ENCODE assay signal across 28 cellular contexts in genomic region chr3:156334841-156335545, GRCh38.
DNase-seq lines count a peak whose midpoint lies in the region; ATAC-seq, FAIRE-seq and TF ChIP-seq lines count a peak whose summit lies in the region.
"Had no signal": no experiment of that assay in that cellular context is flagged by ENCODE, and none has a peak within 500 bp of the region (broad histone marks: within the 10 kb centered on the region; RNA-seq: fewer than 3 reads in every experiment).

No MANE protein-coding gene starts in this region.

- no peaks in the 10 kb centered on the region for H3K9me1 ChIP-seq in endothelial cell of umbilical vein (replicated peaks; ENCODE audit: control insufficient read depth, extremely low read depth, insufficient read depth, low read length)

- CTCF ChIA-PET in endothelial cell of umbilical vein (lab: Charles Lee), result interaction anchor here (1.0 to 1.5 kb wide), 3 partner anchors 17 to 161 kb away, joined by 3 to 5 read pairs (median 3); no protein-coding TSS in a partner anchor

- H3K9me3 ChIP-seq in endothelial cell of umbilical vein (replicated peaks; ENCODE audit: control insufficient read depth, insufficient read depth, low read length) (no peaks in the 10 kb centered on the region), MG63 (no peaks in the 10 kb centered on the region)
- H3K9me3 ChIP-seq: BLaER1, suprapubic skin had no signal

- H3K4me1 Mint-ChIP-seq in nephron progenitor cell, result peaks cover 8% of the 10 kb centered on the region
- H3K4me1 Mint-ChIP-seq: activated CD4-positive, alpha-beta T cell treated with anti-CD3 and anti-CD28 coated beads, Interleukin-2, amount 10 ng/mL, durations not matched to agents 7 days and 5 days; activated CD8-positive, alpha-beta memory T cell treated with anti-CD3 and anti-CD28 coated beads, Interleukin-2, amount 10 ng/mL, durations not matched to agents 7 days and 5 days had no signal

- H3K4me3 Mint-ChIP-seq in nephron progenitor cell, result no peak overlapping the region
- H3K4me3 Mint-ChIP-seq: activated CD4-positive, alpha-beta T cell treated with anti-CD3 and anti-CD28 coated beads, Interleukin-2, amount 10 ng/mL, durations not matched to agents 7 days and 5 days; activated CD8-positive, alpha-beta memory T cell treated with anti-CD3 and anti-CD28 coated beads, Interleukin-2, amount 10 ng/mL, durations not matched to agents 7 days and 5 days; activated T-helper 1 cell treated with anti-CD3 and anti-CD28 coated beads, Interleukin-12 subunit alpha, Interleukin-12 subunit beta, Interleukin-2, Interleukin-4 antibody, amounts not matched to agents 30 ng/mL and 10 ng/mL and 1 ng/mL, durations not matched to agents 14 hours and 24 hours and 36 hours; dendritic cell treated with granulocyte-macrophage colony-stimulating factor and Interleukin-4, amounts not matched to agents 40 ng/mL and 50 ng/mL, for 4 days; HFFc6; T-helper 2 cell treated with Interferon-gamma antibody and Interleukin-4, amounts not matched to agents 5 μg/mL and 100 μg/mL, for 36 hours had no signal

- DNase-seq in DMS53 (lab: John Stamatoyannopoulos, UW) (peak; percentile 60), NCI-H2227 treated with DMSO at 0.1 percent for 48 hours (lab: John Stamatoyannopoulos, UW) (peak; percentile 40), endothelial cell of umbilical vein (ENCODE audit: low read depth, low spot score) (peak; percentile 27), nephron progenitor cell (no peak), NCI-H345 (lab: John Stamatoyannopoulos, UW) (no peak), MG63 (no peak)
- DNase-seq: activated CD4-positive, alpha-beta T cell treated with anti-CD3 and anti-CD28 coated beads, Interleukin-2, amount 10 ng/mL, durations not matched to agents 7 days and 5 days; activated CD8-positive, alpha-beta memory T cell treated with anti-CD3 and anti-CD28 coated beads, Interleukin-2, amount 10 ng/mL, durations not matched to agents 7 days and 5 days; activated naive CD4-positive, alpha-beta T cell treated with anti-CD3 and anti-CD28 coated beads, Interleukin-2, amount 50 U/mL, for 16 hours; COR-L47; glutamatergic neuron; HFFc6; KG1; left cardiac atrium; mesenchymal stem cell; NCI-H146; NCI-H526; nucleus accumbens; stimulated activated CD4-positive, alpha-beta T cell treated with anti-CD3 and anti-CD28 coated beads, Interleukin-2, amount 100 ng/mL, for 24 hours had no signal

- H3K36me3 Mint-ChIP-seq in nephron progenitor cell (ENCODE audit: low read depth), result no peaks in the 10 kb centered on the region
- H3K36me3 Mint-ChIP-seq: activated CD8-positive, alpha-beta memory T cell treated with anti-CD3 and anti-CD28 coated beads, Interleukin-2, amount 10 ng/mL, durations not matched to agents 7 days and 5 days had no signal

- H3K79me2 ChIP-seq in endothelial cell of umbilical vein (ENCODE audit: control insufficient read depth, insufficient read depth, low read length), result no peaks in the 10 kb centered on the region

- TF ChIP-seq CTCF in endothelial cell of umbilical vein (IDR thresholded peaks at IDR 0.05; ENCODE audit: extremely low read depth in 1 of 2, insufficient read depth in 1 of 2, low read depth in 1 of 2, low read length in 2 of 2) (no peak), nephron progenitor cell (IDR thresholded peaks at IDR 0.05) (no peak)

- intact Hi-C loops in endothelial cell of umbilical vein (cut with micrococcal nuclease), result no loop called here

- no peak overlapping the region for H3K4me2 ChIP-seq in endothelial cell of umbilical vein (ENCODE audit: insufficient read depth, low read length)
- H3K4me2 ChIP-seq: BLaER1 had no signal

- ATAC-seq in GM19455 (IDR thresholded peaks at IDR 0.05; ENCODE audit: unreplicated experiment), result no peak
- ATAC-seq: activated CD8-positive, alpha-beta memory T cell treated with anti-CD3 and anti-CD28 coated beads, Interleukin-2, amount 10 ng/mL, durations not matched to agents 7 days and 5 days; left cardiac atrium had no signal

- no peak overlapping the region for H3K27ac ChIP-seq in endothelial cell of umbilical vein (ENCODE audit: insufficient read depth, low read depth, low read length)
- H3K27ac ChIP-seq: BLaER1, cardiac muscle cell, skin epidermis, suprapubic skin had no signal

- H3K9ac ChIP-seq in endothelial cell of umbilical vein (replicated peaks; ENCODE audit: extremely low read depth, insufficient read depth, low read length), result no peak overlapping the region
- H3K9ac ChIP-seq: BLaER1 had no signal

- H3K9me3 Mint-ChIP-seq in nephron progenitor cell, result no peaks in the 10 kb centered on the region
- H3K9me3 Mint-ChIP-seq: activated CD4-positive, alpha-beta T cell treated with anti-CD3 and anti-CD28 coated beads, Interleukin-2, amount 10 ng/mL, durations not matched to agents 7 days and 5 days; activated T-helper 1 cell treated with anti-CD3 and anti-CD28 coated beads, Interleukin-12 subunit alpha, Interleukin-12 subunit beta, Interleukin-2, Interleukin-4 antibody, amounts not matched to agents 30 ng/mL and 10 ng/mL and 1 ng/mL, durations not matched to agents 14 hours and 24 hours and 36 hours; dendritic cell treated with granulocyte-macrophage colony-stimulating factor and Interleukin-4, amounts not matched to agents 40 ng/mL and 50 ng/mL, for 4 days; HFFc6; T-helper 2 cell treated with Interferon-gamma antibody and Interleukin-4, amounts not matched to agents 5 μg/mL and 100 μg/mL, for 36 hours had no signal

- H3K27ac Mint-ChIP-seq in nephron progenitor cell, result peak overlapping the region; percentile 8
- H3K27ac Mint-ChIP-seq: activated CD4-positive, alpha-beta T cell treated with anti-CD3 and anti-CD28 coated beads, Interleukin-2, amount 10 ng/mL, durations not matched to agents 7 days and 5 days; activated CD8-positive, alpha-beta memory T cell treated with anti-CD3 and anti-CD28 coated beads, Interleukin-2, amount 10 ng/mL, durations not matched to agents 7 days and 5 days; activated T-helper 1 cell treated with anti-CD3 and anti-CD28 coated beads, Interleukin-12 subunit alpha, Interleukin-12 subunit beta, Interleukin-2, Interleukin-4 antibody, amounts not matched to agents 30 ng/mL and 10 ng/mL and 1 ng/mL, durations not matched to agents 14 hours and 24 hours and 36 hours; dendritic cell treated with granulocyte-macrophage colony-stimulating factor and Interleukin-4, amounts not matched to agents 40 ng/mL and 50 ng/mL, for 4 days; HFFc6; T-helper 2 cell treated with Interferon-gamma antibody and Interleukin-4, amounts not matched to agents 5 μg/mL and 100 μg/mL, for 36 hours had no signal

- no TSS peak for BruUV-seq in endothelial cell of umbilical vein (replicated peaks; lab: Mats Ljungman, UMichigan)

- FAIRE-seq in endothelial cell of umbilical vein (lab: Jason Lieb, UNC), result peak; percentile 49
- FAIRE-seq: HTR-8/SVneo had no signal

- H2AFZ ChIP-seq in endothelial cell of umbilical vein (ENCODE audit: low read depth, low read length), result no peak overlapping the region

- no peaks in the 10 kb centered on the region for H3K27me3 Mint-ChIP-seq in nephron progenitor cell (ENCODE audit: low read depth, poor library complexity)

- dilution Hi-C loops in endothelial cell of umbilical vein (cut with MboI; ENCODE audit: extremely low pct_ligation_motif_present, low sequenced_read_pairs), result no loop called here

- POLR2A ChIA-PET in endothelial cell of umbilical vein (lab: Charles Lee), result no interaction called here

- H3K27me3 ChIP-seq in endothelial cell of umbilical vein (ENCODE audit: control insufficient read depth in 2 of 2, insufficient read depth in 2 of 2, low read length in 2 of 2) (no peaks in the 10 kb centered on the region), MG63 (peaks cover 5% of the 10 kb centered on the region)
- H3K27me3 ChIP-seq: BLaER1, cardiac muscle cell, suprapubic skin had no signal

- no peaks in the 10 kb centered on the region for H3K4me1 ChIP-seq in endothelial cell of umbilical vein (ENCODE audit: control insufficient read depth, extremely low read depth, insufficient read depth, low read length)
- H3K4me1 ChIP-seq: BLaER1, suprapubic skin had no signal

- H3K36me3 ChIP-seq in endothelial cell of umbilical vein (ENCODE audit: control insufficient read depth in 2 of 2, extremely low read depth in 1 of 2, insufficient read depth in 2 of 2, low read length in 2 of 2) (no peaks in the 10 kb centered on the region), MG63 (no peaks in the 10 kb centered on the region)
- H3K36me3 ChIP-seq: BLaER1, cardiac muscle cell, suprapubic skin had no signal

- no peak for TF ChIP-seq POLR2A in endothelial cell of umbilical vein (IDR thresholded peaks at IDR 0.05; ENCODE audit: low read depth, low read length)

- H3K4me3 ChIP-seq in endothelial cell of umbilical vein (replicated peaks in 1 of 3; ENCODE audit: insufficient read depth in 1 of 3, low read depth in 1 of 3, low read length in 3 of 3), result no peak overlapping the region
- no peak overlapping the region for H3K4me3 ChIP-seq in MG63
- H3K4me3 ChIP-seq: BLaER1, cardiac muscle cell, skin epidermis, suprapubic skin had no signal

- H4K20me1 ChIP-seq in endothelial cell of umbilical vein (replicated peaks; ENCODE audit: control insufficient read depth, extremely low read depth, insufficient read depth, low read length), result no peaks in the 10 kb centered on the region
- H4K20me1 ChIP-seq: BLaER1 had no signal

TF ChIP-seq in endothelial cell of umbilical vein, 7 proteins besides CTCF, POLR2A, EP300 and RAD21:
- no peak for TF ChIP-seq GATA2 (IDR thresholded peaks at IDR 0.05; ENCODE audit: insufficient read depth, insufficient read length, low read depth, low read length)
- TF ChIP-seq JUN (IDR thresholded peaks at IDR 0.05; ENCODE audit: borderline replicate concordance, insufficient read depth, insufficient read length, low read depth), result no peak
- no peak for TF ChIP-seq MAX (IDR thresholded peaks at IDR 0.05; ENCODE audit: insufficient read depth, insufficient read length)
- no peak for TF ChIP-seq POLR2AphosphoS5 (IDR thresholded peaks at IDR 0.05; ENCODE audit: insufficient read depth, low read depth, low read length)
- TF ChIP-seq FOS (IDR thresholded peaks at IDR 0.05; ENCODE audit: borderline replicate concordance, insufficient read depth, low read length), result no peak
- no peak for TF ChIP-seq EZH2 (IDR thresholded peaks at IDR 0.05; ENCODE audit: borderline replicate concordance, low read depth, low read length, severe bottlenecking)
- no peak for TF ChIP-seq MYC (IDR thresholded peaks at IDR 0.05; ENCODE audit: low read depth, low read length)

Comparison
In these comparisons a context has a peak if more than half of its experiments do, and no peak if none do; other contexts are left out.
1. DNase-seq: peak in DMS53 (single experiment), NCI-H2227 treated with DMSO at 0.1 percent for 48 hours (single experiment) and endothelial cell of umbilical vein (single experiment); none in nephron progenitor cell (single experiment), NCI-H345 (single experiment) and MG63 (single experiment).